Comparison of ENCODE assay signal across 18 cellular contexts in the genomic region with DNA sequence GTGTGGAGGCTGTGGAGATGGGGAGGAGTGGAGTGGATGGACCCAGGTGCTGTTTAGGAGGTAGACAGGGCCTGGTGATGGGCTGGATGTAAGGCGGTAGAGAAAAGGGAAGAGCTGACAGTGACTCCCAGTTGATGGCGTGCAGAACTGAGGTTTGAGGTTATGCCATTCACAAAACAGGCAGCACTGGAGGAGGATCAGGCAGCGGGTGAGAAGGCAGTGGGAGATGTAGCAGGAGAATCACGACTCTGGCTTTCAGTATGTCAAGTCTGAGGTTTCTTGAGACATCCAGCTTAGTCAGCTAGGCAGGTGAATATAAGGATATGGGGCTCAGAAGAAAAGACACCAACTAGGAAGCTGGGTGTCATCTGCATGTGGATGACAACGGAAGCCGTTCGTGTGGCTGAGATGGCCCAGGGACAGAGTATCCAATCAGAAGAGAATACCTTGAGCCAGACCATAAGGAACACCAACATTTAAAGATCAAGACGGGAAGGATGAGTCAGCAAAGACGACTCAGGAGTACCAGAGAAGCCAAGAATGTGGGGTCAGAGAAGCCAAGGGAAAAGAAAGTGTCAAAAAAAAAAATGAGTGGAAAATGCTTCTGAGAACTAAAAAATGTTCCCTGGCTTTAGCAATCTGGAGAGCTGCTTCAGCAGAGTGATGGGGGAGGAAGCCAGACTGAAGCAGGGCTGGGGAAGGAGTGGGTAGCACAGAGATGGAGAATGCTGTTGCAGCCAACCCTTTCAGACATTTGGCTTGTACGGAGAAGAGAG. TPM values are rescaled to one million over a fixed set of nuclear protein-coding genes. Genes with fewer than 3 reads are reported as not detected.
DNase-seq lines count a peak whose midpoint lies in the region; ATAC-seq and TF ChIP-seq lines count a peak whose summit lies in the region.
"Had no signal": no experiment of that assay in that cellular context is flagged by ENCODE, and none has a peak within 500 bp of the region (broad histone marks: within the 10 kb centered on the region; RNA-seq: fewer than 3 reads in every experiment).

No MANE protein-coding gene starts in this region.

- no peaks in the 10 kb centered on the region for H3K9me2 ChIP-seq in GM23248 (ENCODE audit: insufficient read depth)

- H3K36me3 ChIP-seq in GM23248 (ENCODE audit: low read depth) (no peaks in the 10 kb centered on the region), gastroesophageal sphincter (no peaks in the 10 kb centered on the region)

- no peak overlapping the region for H2AFZ ChIP-seq in GM23248

- H3K27me3 ChIP-seq in GM23248 (replicated peaks; ENCODE audit: insufficient read depth) (peaks cover 24% of the 10 kb centered on the region), gastroesophageal sphincter (no peaks in the 10 kb centered on the region)

- ATAC-seq in gastroesophageal sphincter (peak; percentile 77), HG02759 (IDR thresholded peaks at IDR 0.05; ENCODE audit: unreplicated experiment) (no peak), GM18511 (IDR thresholded peaks at IDR 0.05; ENCODE audit: unreplicated experiment) (no peak)
- ATAC-seq: foreskin keratinocyte, left ventricle myocardium superior had no signal

- no peak overlapping the region for H3K4me3 ChIP-seq in GM23248
- H3K4me3 ChIP-seq in gastroesophageal sphincter, result no peak overlapping the region
- H3K4me3 ChIP-seq: SK-N-MC had no signal

- H3K4me2 ChIP-seq in GM23248 (ENCODE audit: unreplicated experiment), result peak overlapping the region; percentile 56

- H3K9me3 ChIP-seq in GM23248 (ENCODE audit: low read depth) (no peaks in the 10 kb centered on the region), gastroesophageal sphincter (no peaks in the 10 kb centered on the region)

- no peak for TF ChIP-seq EP300 in gastroesophageal sphincter (IDR thresholded peaks at IDR 0.05)

- no peak overlapping the region for H3K9ac ChIP-seq in GM23248

- peak; percentile 82 for DNase-seq in GM23248
- peak; percentile 83 for DNase-seq in amniotic epithelial cell (ENCODE audit: low read depth)
- DNase-seq in stromal cell of bone marrow (ENCODE audit: low read depth), result peak; percentile 33
- DNase-seq in activated gamma-delta T cell treated with Interleukin-2 at 50 U/mL for 16 hours, result no peak
- DNase-seq: activated CD4-positive, alpha-beta T cell treated with anti-CD3 and anti-CD28 coated beads for 48 hours; left ventricle myocardium superior; NCI-H1105 treated with DMSO at 0.1 percent for 48 hours; NCI-H524 treated with DMSO at 0.1 percent for 48 hours; stimulated activated CD4-positive, alpha-beta T cell treated with anti-CD3 and anti-CD28 coated beads, Interleukin-2, amount 100 ng/mL, for 24 hours; stimulated activated naive CD4-positive, alpha-beta T cell had no signal

- no peaks in the 10 kb centered on the region for H4K20me1 ChIP-seq in GM23248 (ENCODE audit: insufficient read depth)

- in situ Hi-C loops in GM23248 (cut with MboI), result no loop called here

- no peak for TF ChIP-seq POLR2A in gastroesophageal sphincter (IDR thresholded peaks at IDR 0.05)

- 29% methylated on average over 10 of the region's 10 CpGs for WGBS in GM23248 (ENCODE audit: low coverage in 1 of 2, low lambda C conversion rate in 2 of 2, missing lambda C conversion rate in 2 of 2), 2 experiments
- WGBS in gastroesophageal sphincter (ENCODE audit: low coverage in 1 of 2), 2 donors, result 26 to 43% methylated on average over 9 to 10 of the region's 10 CpGs

- no peak for TF ChIP-seq CTCF in gastroesophageal sphincter (IDR thresholded peaks at IDR 0.05)

- peaks cover 13% of the 10 kb centered on the region for H3F3A ChIP-seq in GM23248 (ENCODE audit: insufficient read depth)

- no peaks in the 10 kb centered on the region for H3K79me2 ChIP-seq in GM23248 (ENCODE audit: insufficient read depth)

- H3K27ac ChIP-seq in GM23248 (no peak overlapping the region), gastroesophageal sphincter (peak overlapping the region in 3 of 4 donors; percentile 64 to 75 (median 65))
- H3K27ac ChIP-seq: foreskin keratinocyte, HL-60, SK-N-MC had no signal

- H3K4me1 ChIP-seq in GM23248 (ENCODE audit: insufficient read depth), result peaks cover 11% of the 10 kb centered on the region
- peaks cover 5 to 37% (median 5%) of the 10 kb centered on the region in 3 donors for H3K4me1 ChIP-seq in gastroesophageal sphincter
- H3K4me1 ChIP-seq: foreskin keratinocyte had no signal

RNA-seq across cellular contexts. Expression of a gene that starts 15.2 kb away (rescaled TPM):
- total RNA-seq in GM23248 (2014; rRNA removed; shearing (Covaris generic)), result 0.22 TPM in 1 of 2 replicates, not detected in the other
- not detected in 2 replicates for polyA plus RNA-seq in GM23248 (2016; fragmentation: Nextera tagmentation; extraction: Ambion mirVana)
- total RNA-seq in gastroesophageal sphincter, result 10 to 100 TPM in 1 of 4 donors, 1 to 10 TPM in 3; 4.0 to 19.6 (median 7.0) TPM
- total RNA-seq: activated T-helper 2 cell treated with anti-CD3 and anti-CD28 coated beads, Interferon-gamma antibody, Interleukin-2, Interleukin-4, amounts not matched to agents 10 μg/mL and 5 μg/mL and 100 μg/mL, durations not matched to agents 14 hours and 24 hours and 36 hours; foreskin keratinocyte; osteocyte had no signal
